In genomic region chr6:12105271-12105670, GRCh38 we compare ENCODE assay signal across 25 cellular contexts.
"Had no signal": no experiment of that assay in that cellular context is flagged by ENCODE, and none has a peak within 500 bp of the region (broad histone marks: within the 10 kb centered on the region; RNA-seq: fewer than 3 reads in every experiment).

No MANE protein-coding gene starts in this region.

- ATAC-seq: esophagus mucosa; gastrocnemius medialis; heart right ventricle; left lung; lower lobe of right lung; natural killer cell; pancreas; sciatic nerve; stimulated activated memory B cell treated with anti-CD40 and anti-IgM and Interleukin-4, amounts not matched to agents 10 μg/mL and 1 μg/mL and 100 μg/mL, for 72 hours; stimulated activated naive CD8-positive, alpha-beta T cell treated with anti-CD3 and anti-CD28 coated beads, Interleukin-15, Interleukin-2, amounts not matched to agents 100 U/mL and 50 U/mL, for 24 hours had no signal

- H3K4me1 ChIP-seq: colonic mucosa, gastrocnemius medialis, left lung, lower lobe of right lung, pancreas, testis, tibial artery had no signal

- H3K4me3 ChIP-seq: colonic mucosa, gastrocnemius medialis, left lung, lower lobe of right lung, pancreas, testis, tibial artery had no signal

- H3K27ac ChIP-seq: colonic mucosa, epithelial cell of prostate, gastrocnemius medialis, left lung, lower lobe of right lung, neutrophil, pancreas, testis, tibial artery had no signal

- H3K27me3 ChIP-seq: colonic mucosa, gastrocnemius medialis, heart right ventricle, left lung, neutrophil, pancreas, testis, tibial artery had no signal

- H3K36me3 ChIP-seq: colonic mucosa, left lung, pancreas had no signal

- DNase-seq: colonic mucosa; effector CD8-positive, alpha-beta T cell; endodermal cell; foreskin fibroblast; gastrocnemius medialis; heart right ventricle; hippocampal formation; islet precursor cell; kidney glomerular epithelial cell; left lung; lower lobe of right lung; natural killer cell; pancreas; retina; stimulated activated CD4-positive, alpha-beta T cell treated with anti-CD3 and anti-CD28 coated beads, Interleukin-2, amount 100 ng/mL, for 24 hours; stimulated activated CD4-positive, alpha-beta T cell treated with anti-CD3 and anti-CD28 coated beads, Interleukin-4, amount 100 ng/mL, for 4 hours; stimulated activated naive CD8-positive, alpha-beta T cell treated with anti-CD3 and anti-CD28 coated beads, Interleukin-15, Interleukin-2, amounts not matched to agents 100 U/mL and 50 U/mL, for 24 hours; substantia nigra; testis; tibial artery had no signal

- H3K9me3 ChIP-seq: colonic mucosa, gastrocnemius medialis, heart right ventricle, left lung, lower lobe of right lung, neutrophil, pancreas, testis had no signal
